ENCODE assay signal across 19 cellular contexts in genomic region chr10:29612657-29613056, GRCh38.
"Had no signal": no experiment of that assay in that cellular context is flagged by ENCODE, and none has a peak within 500 bp of the region (broad histone marks: within the 10 kb centered on the region; RNA-seq: fewer than 3 reads in every experiment).

No MANE protein-coding gene starts in this region.

- H3K4me1 ChIP-seq: foreskin keratinocyte had no signal

- H3K9me3 ChIP-seq: body of pancreas had no signal

- H3K4me3 Mint-ChIP-seq: activated B cell treated with CpG ODN at 0.5 μM for 24 hours; activated CD4-positive, alpha-beta memory T cell treated with anti-CD3 and anti-CD28 coated beads, Interleukin-2, amount 10 ng/mL, durations not matched to agents 7 days and 5 days; activated CD8-positive, alpha-beta memory T cell treated with anti-CD3 and anti-CD28 coated beads, Interleukin-2, amount 10 ng/mL, durations not matched to agents 7 days and 5 days; activated naive CD8-positive, alpha-beta T cell treated with anti-CD3 and anti-CD28 coated beads for 36 hours; effector memory CD8-positive, alpha-beta T cell; mesothelial cell of epicardium; natural killer cell treated with Interleukin-12 subunit alpha and Interleukin-12 subunit beta and Interleukin-15 and Interleukin-18, amount 100 ng/mL, for 72 hours had no signal

- H3K9me3 Mint-ChIP-seq: effector memory CD8-positive, alpha-beta T cell; mesothelial cell of epicardium; natural killer cell treated with Interleukin-12 subunit alpha and Interleukin-12 subunit beta and Interleukin-15 and Interleukin-18, amount 100 ng/mL, for 72 hours had no signal

- H3K36me3 Mint-ChIP-seq: activated CD8-positive, alpha-beta memory T cell treated with anti-CD3 and anti-CD28 coated beads, Interleukin-2, amount 10 ng/mL, durations not matched to agents 7 days and 5 days; natural killer cell treated with Interleukin-12 subunit alpha and Interleukin-12 subunit beta and Interleukin-15 and Interleukin-18, amount 100 ng/mL, for 72 hours had no signal

- DNase-seq: activated B cell treated with CpG ODN at 0.5 μM for 24 hours; activated CD4-positive, alpha-beta memory T cell treated with anti-CD3 and anti-CD28 coated beads, Interleukin-2, amount 10 ng/mL, durations not matched to agents 7 days and 5 days; activated CD4-positive, alpha-beta T cell treated with anti-CD3 and anti-CD28 coated beads for 48 hours; activated CD8-positive, alpha-beta memory T cell treated with anti-CD3 and anti-CD28 coated beads, Interleukin-2, amount 10 ng/mL, durations not matched to agents 7 days and 5 days; activated naive CD4-positive, alpha-beta T cell; activated naive CD8-positive, alpha-beta T cell treated with anti-CD3 and anti-CD28 coated beads for 36 hours; amniotic stem cell; body of pancreas; effector memory CD8-positive, alpha-beta T cell; foreskin keratinocyte; posterior cingulate gyrus; small intestine; stimulated activated CD4-positive, alpha-beta T cell treated with anti-CD3 and anti-CD28 coated beads, Interleukin-15, amount 100 ng/mL, for 24 hours; stimulated activated CD4-positive, alpha-beta T cell treated with anti-CD3 and anti-CD28 coated beads, Interleukin-2, amount 100 ng/mL, for 48 hours had no signal

- H3K27ac ChIP-seq: body of pancreas, epithelial cell of prostate, foreskin keratinocyte had no signal

- H3K4me3 ChIP-seq: body of pancreas, lung had no signal

- H3K27me3 Mint-ChIP-seq: activated CD4-positive, alpha-beta memory T cell treated with anti-CD3 and anti-CD28 coated beads, Interleukin-2, amount 10 ng/mL, durations not matched to agents 7 days and 5 days; activated CD8-positive, alpha-beta memory T cell treated with anti-CD3 and anti-CD28 coated beads, Interleukin-2, amount 10 ng/mL, durations not matched to agents 7 days and 5 days; activated naive CD8-positive, alpha-beta T cell treated with anti-CD3 and anti-CD28 coated beads for 36 hours; effector memory CD8-positive, alpha-beta T cell; natural killer cell treated with Interleukin-12 subunit alpha and Interleukin-12 subunit beta and Interleukin-15 and Interleukin-18, amount 100 ng/mL, for 72 hours had no signal

- H3K4me1 Mint-ChIP-seq: activated B cell treated with CpG ODN at 0.5 μM for 24 hours; activated CD4-positive, alpha-beta memory T cell treated with anti-CD3 and anti-CD28 coated beads, Interleukin-2, amount 10 ng/mL, durations not matched to agents 7 days and 5 days; activated CD8-positive, alpha-beta memory T cell treated with anti-CD3 and anti-CD28 coated beads, Interleukin-2, amount 10 ng/mL, durations not matched to agents 7 days and 5 days had no signal

- H3K27ac Mint-ChIP-seq: activated B cell treated with CpG ODN at 0.5 μM for 24 hours; activated CD4-positive, alpha-beta memory T cell treated with anti-CD3 and anti-CD28 coated beads, Interleukin-2, amount 10 ng/mL, durations not matched to agents 7 days and 5 days; activated CD8-positive, alpha-beta memory T cell treated with anti-CD3 and anti-CD28 coated beads, Interleukin-2, amount 10 ng/mL, durations not matched to agents 7 days and 5 days; activated naive CD8-positive, alpha-beta T cell treated with anti-CD3 and anti-CD28 coated beads for 36 hours; effector memory CD8-positive, alpha-beta T cell; mesothelial cell of epicardium; natural killer cell treated with Interleukin-12 subunit alpha and Interleukin-12 subunit beta and Interleukin-15 and Interleukin-18, amount 100 ng/mL, for 72 hours had no signal

- FAIRE-seq: keratinocyte, small intestine had no signal

- H3K27me3 ChIP-seq: body of pancreas, foreskin keratinocyte had no signal

- ATAC-seq: activated CD8-positive, alpha-beta memory T cell treated with anti-CD3 and anti-CD28 coated beads, Interleukin-2, amount 10 ng/mL, durations not matched to agents 7 days and 5 days; body of pancreas; effector memory CD8-positive, alpha-beta T cell; foreskin keratinocyte; natural killer cell treated with Interleukin-12 subunit alpha and Interleukin-12 subunit beta and Interleukin-15 and Interleukin-18, amount 100 ng/mL, for 72 hours had no signal
